ENCODE assay signal across 8 cellular contexts in genomic region chr17:28042721-28043291, GRCh38. TPM values are rescaled to one million over a fixed set of nuclear protein-coding genes. Genes with fewer than 3 reads are reported as not detected.
DNase-seq lines count a peak whose midpoint lies in the region; ATAC-seq, FAIRE-seq and TF ChIP-seq lines count a peak whose summit lies in the region.

No MANE protein-coding gene starts in this region.

- ATAC-seq in GM23338 (no peak), gastrocnemius medialis (no peak), HG03039 (IDR thresholded peaks at IDR 0.05; ENCODE audit: unreplicated experiment) (no peak), GM18519 (IDR thresholded peaks at IDR 0.05; ENCODE audit: low FRiP score, unreplicated experiment) (no peak)

- H3K27me3 ChIP-seq in GM23338 (ENCODE audit: insufficient read depth) (no peaks in the 10 kb centered on the region), SJSA1 (replicated peaks) (no peaks in the 10 kb centered on the region), esophagus muscularis mucosa (no peaks in the 10 kb centered on the region), gastrocnemius medialis (no peaks in the 10 kb centered on the region)

- H3K4me3 ChIP-seq in GM23338 = peak overlapping the region; percentile 65
- H3K4me3 ChIP-seq in SJSA1 = peak overlapping the region; percentile 62
- peak overlapping the region; percentile 79 to 98 (median 91) for H3K4me3 ChIP-seq in esophagus muscularis mucosa
- H3K4me3 ChIP-seq in gastrocnemius medialis = peak overlapping the region in 3 of 4 donors; percentile 80 to 89 (median 83)

- H4K20me1 ChIP-seq in GM23338 (replicated peaks; ENCODE audit: insufficient read depth) = 0 out of 2 replicates have a peak, but pooled peaks cover 7% of the 10 kb centered on the region

- H3K9me2 ChIP-seq in GM23338 (ENCODE audit: insufficient read depth) = no peaks in the 10 kb centered on the region

- H3K4me1 Mint-ChIP-seq in GM23338 = peaks cover 54% of the 10 kb centered on the region

- TF ChIP-seq CTCF in GM23338 (conservative IDR thresholded peaks at IDR 0.05; ENCODE audit: low read depth in 2 of 2) = no peak
- TF ChIP-seq CTCF in esophagus muscularis mucosa (IDR thresholded peaks at IDR 0.05) = no peak
- no peak for TF ChIP-seq CTCF in gastrocnemius medialis (IDR thresholded peaks at IDR 0.05 in 4 of 5, conservative IDR thresholded peaks at IDR 0.05 in 1 of 5)
- no peak for TF ChIP-seq CTCF in D721Med (IDR thresholded peaks at IDR 0.05; ENCODE audit: insufficient read depth, missing control alignments)

- no peaks in the 10 kb centered on the region for H3F3A ChIP-seq in GM23338 (replicated peaks; ENCODE audit: low read depth)

- H3K27ac Mint-ChIP-seq in GM23338 = peak overlapping the region; percentile 89

- no peak for FAIRE-seq in D721Med (lab: Jason Lieb, UNC)

- peaks cover 6% of the 10 kb centered on the region for H3K27me3 Mint-ChIP-seq in GM23338 (ENCODE audit: insufficient read depth, low read depth, poor library complexity)

- intact Hi-C loops in esophagus muscularis mucosa (cut with DNase I) (loop anchor here (10.0 kb wide), 2 partner anchors 148 to 292 kb away; partner anchors contain the start of genes IFT20, LYRM9 and TNFAIP1), gastrocnemius medialis (cut with DNase I; ENCODE audit: low total_unique reads) (no loop called here)

- in situ Hi-C loops in gastrocnemius medialis (cut with MboI; ENCODE audit: low sequenced_read_pairs in 4 of 4) = loop anchor here in 1 of 4 donors (10.0 kb wide), 1 partner anchor 292 kb away; the partner anchor contains the start of genes IFT20 and TNFAIP1

- H3K4me2 ChIP-seq in GM23338 = peak overlapping the region; percentile 74

- peaks cover 60% of the 10 kb centered on the region for H3K79me2 ChIP-seq in GM23338 (replicated peaks; ENCODE audit: insufficient read depth)

- H3K9me3 ChIP-seq in SJSA1 (replicated peaks) (no peaks in the 10 kb centered on the region), esophagus muscularis mucosa (no peaks in the 10 kb centered on the region), gastrocnemius medialis (no peaks in the 10 kb centered on the region)

- peaks cover 19% of the 10 kb centered on the region for H3K36me3 Mint-ChIP-seq in GM23338 (ENCODE audit: low read depth)

- H2AFZ ChIP-seq in GM23338 = no peak overlapping the region

- H3K36me3 ChIP-seq in GM23338 (ENCODE audit: insufficient read depth) (no peaks in the 10 kb centered on the region), SJSA1 (peaks cover 31% of the 10 kb centered on the region), esophagus muscularis mucosa (no peaks in the 10 kb centered on the region), gastrocnemius medialis (no peaks in the 10 kb centered on the region)

- H3K27ac ChIP-seq in GM23338 (ENCODE audit: low read depth) (no peak overlapping the region), SJSA1 (no peak overlapping the region), esophagus muscularis mucosa (replicated peaks in 1 of 4) (no peak overlapping the region), gastrocnemius medialis (peak overlapping the region in 1 of 4 donors; percentile 89)

- peak overlapping the region; percentile 95 for H3K4me3 Mint-ChIP-seq in GM23338

- no peak for TF ChIP-seq POLR2A in esophagus muscularis mucosa (IDR thresholded peaks at IDR 0.05; ENCODE audit: low read depth)
- TF ChIP-seq POLR2A in gastrocnemius medialis (IDR thresholded peaks at IDR 0.05) = no peak

- WGBS in esophagus muscularis mucosa = 99% methylated on average over 13 of the region's 16 CpGs

- H3K4me1 ChIP-seq in GM23338 (ENCODE audit: insufficient read depth) (peaks cover 56% of the 10 kb centered on the region), SJSA1 (replicated peaks) (peaks cover 39% of the 10 kb centered on the region), esophagus muscularis mucosa (peaks cover 40 to 63% (median 48%) of the 10 kb centered on the region in 4 donors), gastrocnemius medialis (peaks cover 50% of the 10 kb centered on the region in 2 donors)

- H3K9me3 Mint-ChIP-seq in GM23338 = no peaks in the 10 kb centered on the region

- DNase-seq in GM23338 (ENCODE audit: low spot score) (no peak), SJSA1 (ENCODE audit: low read depth in 1 of 2, low spot score in 2 of 2) (no peak), esophagus muscularis mucosa (ENCODE audit: extremely low spot score) (no peak), gastrocnemius medialis (no peak), D721Med (ENCODE audit: insufficient read length, low spot score) (no peak), NCI-H2107 (lab: John Stamatoyannopoulos, UW) (no peak)

- TF ChIP-seq EP300 in esophagus muscularis mucosa (IDR thresholded peaks at IDR 0.05) = no peak

TF ChIP-seq in GM23338, 12 proteins besides CTCF, POLR2A, EP300 and RAD21 (continues in another document):
- TF ChIP-seq STAT1 (IDR thresholded peaks at IDR 0.05; ENCODE audit: unreplicated experiment) (no peak), ZNF114 (CRISPR knock-in tag; IDR thresholded peaks at IDR 0.05) (no peak), NANOG (IDR thresholded peaks at IDR 0.05; ENCODE audit: borderline replicate concordance) (no peak), CREB1 (CRISPR knock-in tag; IDR thresholded peaks at IDR 0.05; ENCODE audit: low read depth) (no peak), EZH2phosphoT487 (IDR thresholded peaks at IDR 0.05; ENCODE audit: unreplicated experiment) (no peak), JUNB (IDR thresholded peaks at IDR 0.05; ENCODE audit: unreplicated experiment) (no peak), EZH2 (IDR thresholded peaks at IDR 0.05; ENCODE audit: low read depth, unreplicated experiment) (no peak), POLR2AphosphoS5 (IDR thresholded peaks at IDR 0.05; ENCODE audit: low read depth) (no peak), ZNF331 (CRISPR knock-in tag; IDR thresholded peaks at IDR 0.05; ENCODE audit: low read depth) (no peak)
- TF ChIP-seq, protein P1, sequence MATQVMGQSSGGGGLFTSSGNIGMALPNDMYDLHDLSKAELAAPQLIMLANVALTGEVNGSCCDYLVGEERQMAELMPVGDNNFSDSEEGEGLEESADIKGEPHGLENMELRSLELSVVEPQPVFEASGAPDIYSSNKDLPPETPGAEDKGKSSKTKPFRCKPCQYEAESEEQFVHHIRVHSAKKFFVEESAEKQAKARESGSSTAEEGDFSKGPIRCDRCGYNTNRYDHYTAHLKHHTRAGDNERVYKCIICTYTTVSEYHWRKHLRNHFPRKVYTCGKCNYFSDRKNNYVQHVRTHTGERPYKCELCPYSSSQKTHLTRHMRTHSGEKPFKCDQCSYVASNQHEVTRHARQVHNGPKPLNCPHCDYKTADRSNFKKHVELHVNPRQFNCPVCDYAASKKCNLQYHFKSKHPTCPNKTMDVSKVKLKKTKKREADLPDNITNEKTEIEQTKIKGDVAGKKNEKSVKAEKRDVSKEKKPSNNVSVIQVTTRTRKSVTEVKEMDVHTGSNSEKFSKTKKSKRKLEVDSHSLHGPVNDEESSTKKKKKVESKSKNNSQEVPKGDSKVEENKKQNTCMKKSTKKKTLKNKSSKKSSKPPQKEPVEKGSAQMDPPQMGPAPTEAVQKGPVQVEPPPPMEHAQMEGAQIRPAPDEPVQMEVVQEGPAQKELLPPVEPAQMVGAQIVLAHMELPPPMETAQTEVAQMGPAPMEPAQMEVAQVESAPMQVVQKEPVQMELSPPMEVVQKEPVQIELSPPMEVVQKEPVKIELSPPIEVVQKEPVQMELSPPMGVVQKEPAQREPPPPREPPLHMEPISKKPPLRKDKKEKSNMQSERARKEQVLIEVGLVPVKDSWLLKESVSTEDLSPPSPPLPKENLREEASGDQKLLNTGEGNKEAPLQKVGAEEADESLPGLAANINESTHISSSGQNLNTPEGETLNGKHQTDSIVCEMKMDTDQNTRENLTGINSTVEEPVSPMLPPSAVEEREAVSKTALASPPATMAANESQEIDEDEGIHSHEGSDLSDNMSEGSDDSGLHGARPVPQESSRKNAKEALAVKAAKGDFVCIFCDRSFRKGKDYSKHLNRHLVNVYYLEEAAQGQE (IDR thresholded peaks at IDR 0.05; ENCODE audit: unreplicated experiment) = no peak
- TF ChIP-seq, protein P2, sequence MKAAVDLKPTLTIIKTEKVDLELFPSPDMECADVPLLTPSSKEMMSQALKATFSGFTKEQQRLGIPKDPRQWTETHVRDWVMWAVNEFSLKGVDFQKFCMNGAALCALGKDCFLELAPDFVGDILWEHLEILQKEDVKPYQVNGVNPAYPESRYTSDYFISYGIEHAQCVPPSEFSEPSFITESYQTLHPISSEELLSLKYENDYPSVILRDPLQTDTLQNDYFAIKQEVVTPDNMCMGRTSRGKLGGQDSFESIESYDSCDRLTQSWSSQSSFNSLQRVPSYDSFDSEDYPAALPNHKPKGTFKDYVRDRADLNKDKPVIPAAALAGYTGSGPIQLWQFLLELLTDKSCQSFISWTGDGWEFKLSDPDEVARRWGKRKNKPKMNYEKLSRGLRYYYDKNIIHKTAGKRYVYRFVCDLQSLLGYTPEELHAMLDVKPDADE (IDR thresholded peaks at IDR 0.05) = no peak

RNA-seq across cellular contexts. Expression of gene NLK, which starts 0.3 kb away (rescaled TPM):
- total RNA-seq in GM23338 (2014; rRNA removed; shearing (Covaris generic)) = 67.7 and 78.5 TPM in 2 replicates
- polyA plus RNA-seq in GM23338 (2016; fragmentation: Nextera tagmentation; extraction: Ambion mirVana) = 31.9 and 34.7 TPM in 2 replicates
- total RNA-seq in SJSA1 (2014; rRNA removed; shearing (Covaris generic)) = 19.3 and 21.8 TPM in 2 replicates
- total RNA-seq in esophagus muscularis mucosa = 10 to 100 TPM; 10.1 to 16.2 (median 12.6) TPM
- total RNA-seq in gastrocnemius medialis = 10 to 100 TPM in 2 of 4 donors, 1 to 10 TPM in 2; 6.5 to 11.0 (median 9.1) TPM
